In genomic region chr6:3304500-3305215, GRCh38 we compare ENCODE assay signal across 25 cellular contexts. TPM values are rescaled to one million over a fixed set of nuclear protein-coding genes. Genes with fewer than 3 reads are reported as not detected.
DNase-seq lines count a peak whose midpoint lies in the region; ATAC-seq and TF ChIP-seq lines count a peak whose summit lies in the region.
"Had no signal": no experiment of that assay in that cellular context is flagged by ENCODE, and none has a peak within 500 bp of the region (broad histone marks: within the 10 kb centered on the region; RNA-seq: fewer than 3 reads in every experiment).

No MANE protein-coding gene starts in this region.

- H3K36me3 ChIP-seq in left ventricle myocardium inferior (no peaks in the 10 kb centered on the region), osteoblast (ENCODE audit: insufficient read depth, low read length) (peaks cover 3% of the 10 kb centered on the region), transverse colon (peaks cover 0 to 6% (median 1%) of the 10 kb centered on the region in 4 donors)

- H3K4me2 ChIP-seq in osteoblast (ENCODE audit: insufficient read depth, low read length), result no peak overlapping the region
- H3K4me2 ChIP-seq: KMS-11 had no signal

- peak; percentile 39 for DNase-seq in cardiac septum (ENCODE audit: low spot score)
- DNase-seq in left ventricle myocardium inferior, result no peak
- no peak for DNase-seq in left colon
- peak; percentile 47 for DNase-seq in osteoblast (ENCODE audit: insufficient read length, low spot score, missing footprints)
- peak; percentile 3 for DNase-seq in transverse colon
- no peak for DNase-seq in C1 segment of cervical spinal cord (lab: John Stamatoyannopoulos, UW)
- DNase-seq in ureter (ENCODE audit: low spot score), result no peak
- DNase-seq in NCI-H345 treated with DMSO at 0.1 percent for 48 hours (lab: John Stamatoyannopoulos, UW; ENCODE audit: unreplicated experiment), result no peak
- DNase-seq: Calu3; CD8-positive, alpha-beta memory T cell; DMS79 treated with DMSO at 0.1 percent for 48 hours; H7; MM.1S; NCI-H1048; NCI-H1417; NCI-H1694; NCI-H2029 treated with DMSO at 0.1 percent for 48 hours; NCI-H2227 treated with DMSO at 0.1 percent for 48 hours; NCI-H510A; NCI-H69; SHP77 treated with DMSO at 0.1 percent for 48 hours had no signal

- no peak overlapping the region for H3K4me3 ChIP-seq in left ventricle myocardium inferior
- no peak overlapping the region for H3K4me3 ChIP-seq in osteoblast (ENCODE audit: insufficient read depth, low read length)
- H3K4me3 ChIP-seq in transverse colon, result no peak overlapping the region
- H3K4me3 ChIP-seq: SK-N-MC had no signal

- H4K20me1 ChIP-seq in osteoblast (ENCODE audit: insufficient read depth, low read length), result no peaks in the 10 kb centered on the region

- in situ Hi-C loops in transverse colon (cut with MboI; ENCODE audit: low pct_ligation_motif_present in 1 of 4, low pct_unique_long_range_greater_than_20kb in 1 of 4, low sequenced_read_pairs in 3 of 4), result no loop called here

- H3K4me1 ChIP-seq in left ventricle myocardium inferior (no peaks in the 10 kb centered on the region), osteoblast (ENCODE audit: insufficient read depth, low read length) (no peaks in the 10 kb centered on the region), transverse colon (no peaks in the 10 kb centered on the region)

- H3K27ac ChIP-seq in left ventricle myocardium inferior (replicated peaks) (no peak overlapping the region), osteoblast (ENCODE audit: low read depth, low read length) (no peak overlapping the region), transverse colon (no peak overlapping the region)
- H3K27ac ChIP-seq: 22Rv1, KMS-11, SK-N-MC had no signal

- peaks cover 3% of the 10 kb centered on the region for H3K27me3 ChIP-seq in left ventricle myocardium inferior (ENCODE audit: low read depth)
- H3K27me3 ChIP-seq in osteoblast (ENCODE audit: insufficient read depth, low read length), result no peaks in the 10 kb centered on the region
- H3K27me3 ChIP-seq in transverse colon, result no peaks in the 10 kb centered on the region

- no peak overlapping the region for H2AFZ ChIP-seq in osteoblast (ENCODE audit: low read length)

- no peaks in the 10 kb centered on the region for H3K79me2 ChIP-seq in osteoblast (ENCODE audit: insufficient read depth, low read length)

- peaks cover 11% of the 10 kb centered on the region for H3K9me3 ChIP-seq in left ventricle myocardium inferior (replicated peaks)
- H3K9me3 ChIP-seq in osteoblast (ENCODE audit: low read depth, low read length), result no peaks in the 10 kb centered on the region
- no peaks in the 10 kb centered on the region for H3K9me3 ChIP-seq in transverse colon

- intact Hi-C loops in cardiac septum (cut with DNase I) (no loop called here), left ventricle myocardium inferior (cut with micrococcal nuclease) (no loop called here), left colon (cut with DNase I, micrococcal nuclease) (no loop called here), transverse colon (cut with DNase I; ENCODE audit: low total_unique reads) (no loop called here)

- no peak for TF ChIP-seq EP300 in transverse colon (IDR thresholded peaks at IDR 0.05; ENCODE audit: low read depth)

- peak; percentile 13 for ATAC-seq in left colon
- ATAC-seq: Panc1 had no signal

- no peak for TF ChIP-seq CTCF in left ventricle myocardium inferior (IDR thresholded peaks at IDR 0.05; ENCODE audit: borderline replicate concordance)
- no peak for TF ChIP-seq CTCF in osteoblast (IDR thresholded peaks at IDR 0.05; ENCODE audit: extremely low read depth, low read depth, low read length)
- no peak for TF ChIP-seq CTCF in transverse colon (IDR thresholded peaks at IDR 0.05)

- 90 to 100% methylated on average over 1 to 16 of the region's 16 CpGs for WGBS in transverse colon (ENCODE audit: low coverage in 1 of 2), 2 donors

- no peak for TF ChIP-seq POLR2A in transverse colon (IDR thresholded peaks at IDR 0.05)

RNA-seq across cellular contexts. Expression of gene PSMG4, which starts 45.9 kb away (rescaled TPM):
- total RNA-seq in cardiac septum (8.8 TPM), left ventricle myocardium inferior (11.2 TPM), left colon (10 to 100 TPM in 1 of 2 donors, 1 to 10 TPM in 1; 9.9 to 13.8 TPM), osteoblast (19.4 and 24.6 TPM in 2 replicates), transverse colon (10 to 100 TPM; 10.1 to 22.7 (median 16.7) TPM), ureter (38.9 TPM)

Comparison
In these comparisons a context has a peak if more than half of its experiments do, and no peak if none do; other contexts are left out.
1. DNase-seq: peak in cardiac septum (single experiment), osteoblast (single experiment) and transverse colon (single experiment); none in left ventricle myocardium inferior (single experiment), left colon (0 of 2), C1 segment of cervical spinal cord (0 of 14), ureter (single experiment) and NCI-H345 treated with DMSO at 0.1 percent for 48 hours (single experiment).